8 cellular contexts compared by ENCODE assay signal in the genomic region with DNA sequence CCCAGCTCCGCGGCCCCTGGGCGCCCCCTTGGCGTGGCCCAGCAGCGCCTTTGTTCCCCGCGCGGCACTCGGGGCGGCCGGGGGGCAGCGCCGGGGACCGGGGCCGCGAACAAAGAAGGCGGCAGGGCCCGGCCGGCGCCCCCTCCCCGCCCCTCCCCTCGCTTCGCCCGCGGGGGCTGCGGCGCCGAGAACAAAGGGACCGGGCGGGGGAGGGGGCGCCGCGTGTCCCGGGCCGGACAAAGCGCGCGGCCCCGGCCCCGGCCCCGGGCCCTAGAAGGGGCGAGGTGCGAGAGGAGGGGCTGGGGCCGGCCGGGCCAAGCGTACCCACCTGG. TPM values are rescaled to one million over a fixed set of nuclear protein-coding genes. Genes with fewer than 3 reads are reported as not detected.
DNase-seq lines count a peak whose midpoint lies in the region; ATAC-seq, FAIRE-seq and TF ChIP-seq lines count a peak whose summit lies in the region.

No MANE protein-coding gene starts in this region.

- TF ChIP-seq CTCF in GM13976 (IDR thresholded peaks at IDR 0.05; ENCODE audit: borderline replicate concordance, control extremely low read depth, extremely low read depth, insufficient read depth, missing control alignments) (peak; percentile 12), endodermal cell (conservative IDR thresholded peaks at IDR 0.05) (no peak), pancreas (IDR thresholded peaks at IDR 0.05) (no peak)

- ATAC-seq in HG03521 (IDR thresholded peaks at IDR 0.05; ENCODE audit: unreplicated experiment): peak; percentile 28
- peak; percentile 1 to 38 (median 16) for ATAC-seq in pancreas
- no peak for ATAC-seq in GM21367 (IDR thresholded peaks at IDR 0.05; ENCODE audit: unreplicated experiment)

- H3K9me3 Mint-ChIP-seq in endodermal cell: no peaks in the 10 kb centered on the region

- H3K27ac ChIP-seq in endodermal cell (ENCODE audit: low read depth, low read length) (peak overlapping the region; percentile 96), pancreas (peak overlapping the region in 2 of 4 donors; percentile 33 to 44)

- H3K4me3 Mint-ChIP-seq in endodermal cell: peak overlapping the region; percentile 89

- peaks cover 26% of the 10 kb centered on the region for H3K4me1 Mint-ChIP-seq in endodermal cell

- FAIRE-seq in pancreas (lab: Jason Lieb, UNC): no peak

- no peak overlapping the region for H3K27ac Mint-ChIP-seq in endodermal cell

- H3K9me3 ChIP-seq in endodermal cell (ENCODE audit: control insufficient read depth, low read length) (no peaks in the 10 kb centered on the region), pancreas (no peaks in the 10 kb centered on the region)

- H3K36me3 ChIP-seq in endodermal cell (ENCODE audit: control insufficient read depth, insufficient read depth, low read length): peaks cover 43% of the 10 kb centered on the region
- H3K36me3 ChIP-seq in pancreas: peaks cover 0 to 14% (median 0%) of the 10 kb centered on the region in 3 donors

- DNase-seq in GM13976 (ENCODE audit: low spot score) (no peak), endodermal cell (no peak), pancreas (no peak), DMS79 (lab: John Stamatoyannopoulos, UW) (no peak), NCI-H1417 (lab: John Stamatoyannopoulos, UW) (no peak)
- no peak for DNase-seq in stimulated activated CD8-positive, alpha-beta memory T cell treated with anti-CD3 and anti-CD28 coated beads, Interleukin-4, amount 100 ng/mL, for 48 hours

- H3K36me3 Mint-ChIP-seq in endodermal cell (ENCODE audit: low read depth): peaks cover 36% of the 10 kb centered on the region

- peaks cover 25% of the 10 kb centered on the region for H3K27me3 Mint-ChIP-seq in endodermal cell (ENCODE audit: insufficient read depth)

- intact Hi-C loops in pancreas (cut with DNase I): no loop called here

- 1% methylated on average over 46 of the region's 46 CpGs; no CpG with 5 or more reads in 1 of the 2 experiments for WGBS in endodermal cell (ENCODE audit: insufficient coverage in 1 of 2, insufficient read length in 1 of 2), 2 experiments
- WGBS in pancreas, 2 donors: 0% methylated on average over 6 to 46 of the region's 46 CpGs

- H3K4me3 ChIP-seq in endodermal cell (ENCODE audit: low read length) (peak overlapping the region; percentile 97), pancreas (peak overlapping the region; percentile 55 to 78 (median 59))

- peak overlapping the region; percentile 94 for H3K9ac ChIP-seq in endodermal cell (ENCODE audit: extremely low read depth, low read length, poor library complexity, severe bottlenecking)

- H3K27me3 ChIP-seq in endodermal cell (ENCODE audit: control insufficient read depth, insufficient read depth, low read length, poor library complexity, severe bottlenecking): peaks cover 9% of the 10 kb centered on the region
- H3K27me3 ChIP-seq in pancreas: no peaks in the 10 kb centered on the region

- in situ Hi-C loops in GM13976 (cut with MboI; ENCODE audit: low sequenced_read_pairs, unreplicated experiment): no loop called here

- no peaks in the 10 kb centered on the region for H3K4me1 ChIP-seq in endodermal cell (ENCODE audit: control insufficient read depth, insufficient read depth, low read length)
- H3K4me1 ChIP-seq in pancreas: peaks cover 0 to 8% (median 6%) of the 10 kb centered on the region in 3 donors

RNA-seq across cellular contexts. Expression of gene MARCKSL1, which starts 0.4 kb away (rescaled TPM):
- 100 to 1,000 TPM; 484 to 543 TPM for total RNA-seq in endodermal cell
- 734 TPM for polyA plus RNA-seq in endodermal cell (2013, experiment 1 of 2)
- 653 TPM for polyA plus RNA-seq in endodermal cell (2013, experiment 2 of 2)
- 10 to 100 TPM in 4 of 6 donors, 1 to 10 TPM in 2; 7.3 to 49.5 (median 14.5) TPM for total RNA-seq in pancreas
- 10 to 100 TPM; 16.3 to 16.5 TPM for polyA plus RNA-seq in pancreas

RNA-seq across cellular contexts. Expression of gene FAM229A, which starts 26.7 kb away (rescaled TPM):
- total RNA-seq in endodermal cell: 1 to 10 TPM; 6.8 to 8.4 TPM
- 8.8 TPM for polyA plus RNA-seq in endodermal cell (2013, experiment 1 of 2)
- polyA plus RNA-seq in endodermal cell (2013, experiment 2 of 2): 6.4 TPM
- 1 to 10 TPM; 1.9 to 6.4 (median 3.8) TPM for total RNA-seq in pancreas
- 10 to 100 TPM; 18.6 to 21.8 TPM for polyA plus RNA-seq in pancreas

RNA-seq across cellular contexts. Expression of gene TSSK3, which starts 26.8 kb away (rescaled TPM):
- 1 to 10 TPM; 3.4 to 6.4 TPM for total RNA-seq in endodermal cell
- 0.53 TPM for polyA plus RNA-seq in endodermal cell (2013, experiment 1 of 2)
- polyA plus RNA-seq in endodermal cell (2013, experiment 2 of 2): 1.3 TPM
- 1 to 10 TPM; 1.0 to 2.5 (median 1.3) TPM for total RNA-seq in pancreas
- 1 to 10 TPM in 1 of 2 donors, under 1 TPM in 1; 0.35 to 1.8 TPM for polyA plus RNA-seq in pancreas

RNA-seq across cellular contexts. Expression of gene HDAC1, which starts 43.7 kb away (rescaled TPM):
- total RNA-seq in endodermal cell (100 to 1,000 TPM; 150 to 160 TPM), pancreas (10 to 100 TPM; 27.0 to 43.5 (median 30.5) TPM)
- polyA plus RNA-seq in endodermal cell (2013, experiment 1 of 2): 97.1 TPM
- polyA plus RNA-seq in endodermal cell (2013, experiment 2 of 2): 89.0 TPM
- polyA plus RNA-seq in pancreas: 10 to 100 TPM; 30.6 to 77.9 TPM

RNA-seq across cellular contexts. Expression of gene BSDC1, which starts 58.7 kb away (rescaled TPM):
- total RNA-seq in endodermal cell (10 to 100 TPM; 61.7 to 68.3 TPM), pancreas (10 to 100 TPM; 35.9 to 56.9 (median 47.0) TPM)
- polyA plus RNA-seq in endodermal cell (2013, experiment 1 of 2): 50.2 TPM
- polyA plus RNA-seq in endodermal cell (2013, experiment 2 of 2): 46.6 TPM
- 10 to 100 TPM; 36.3 to 40.5 TPM for polyA plus RNA-seq in pancreas

Comparison
In these comparisons a context has a peak if more than half of its experiments do, and no peak if none do; other contexts are left out.
1. RNA of gene MARCKSL1, which starts 0.4 kb away (total RNA-seq): 484 to 543 TPM in endodermal cell; 7.3 to 49.5 TPM in pancreas; every median in the first group is over 4 times any median in the second.